In genomic region chr14:77882098-77882497, GRCh38 we compare ENCODE assay signal across 11 cellular contexts.
DNase-seq lines count a peak whose midpoint lies in the region; ATAC-seq and TF ChIP-seq lines count a peak whose summit lies in the region.
"Had no signal": no experiment of that assay in that cellular context is flagged by ENCODE, and none has a peak within 500 bp of the region (broad histone marks: within the 10 kb centered on the region; RNA-seq: fewer than 3 reads in every experiment).

No MANE protein-coding gene starts in this region.

- ATAC-seq in GM21619 (IDR thresholded peaks at IDR 0.05; ENCODE audit: unreplicated experiment): no peak
- no peak for ATAC-seq in activated CD8-positive, alpha-beta memory T cell treated with anti-CD3 and anti-CD28 coated beads, Interleukin-2, amount 10 ng/mL, durations not matched to agents 7 days and 5 days
- ATAC-seq: upper lobe of right lung had no signal

- in situ Hi-C loops in GM13976 (cut with MboI; ENCODE audit: low sequenced_read_pairs, unreplicated experiment): no loop called here

- no peaks in the 10 kb centered on the region for H3K36me3 Mint-ChIP-seq in activated CD8-positive, alpha-beta memory T cell treated with anti-CD3 and anti-CD28 coated beads, Interleukin-2, amount 10 ng/mL, durations not matched to agents 7 days and 5 days

- CTCF ChIA-PET in activated CD8-positive, alpha-beta memory T cell treated with anti-CD3 and anti-CD28 coated beads, Interleukin-2, amount 10 ng/mL, durations not matched to agents 7 days and 5 days (lab: Charles Lee): no interaction called here

- peak; percentile 33 for DNase-seq in H4 (ENCODE audit: low spot score)
- peak; percentile 76 for DNase-seq in NCI-H2227 treated with DMSO at 0.1 percent for 48 hours (lab: John Stamatoyannopoulos, UW)
- peak; percentile 34 for DNase-seq in fibroblast of gingiva (ENCODE audit: low read depth)
- DNase-seq in renal cortical epithelial cell (ENCODE audit: low read depth): peak; percentile 48
- DNase-seq in effector CD8-positive, alpha-beta T cell (lab: John Stamatoyannopoulos, UW): no peak
- no peak for DNase-seq in activated CD8-positive, alpha-beta memory T cell treated with anti-CD3 and anti-CD28 coated beads, Interleukin-2, amount 10 ng/mL, durations not matched to agents 7 days and 5 days
- no peak for DNase-seq in GM13976 (ENCODE audit: low spot score)
- DNase-seq: activated naive CD8-positive, alpha-beta T cell treated with anti-CD3 and anti-CD28 coated beads, Interleukin-2, amount 10 ng/mL, durations not matched to agents 7 days and 5 days; T-helper 2 cell; upper lobe of right lung had no signal

- no peaks in the 10 kb centered on the region for H3K9me3 Mint-ChIP-seq in activated CD8-positive, alpha-beta memory T cell treated with anti-CD3 and anti-CD28 coated beads, Interleukin-2, amount 10 ng/mL, durations not matched to agents 7 days and 5 days (ENCODE audit: low read depth)
- H3K9me3 Mint-ChIP-seq: activated naive CD8-positive, alpha-beta T cell treated with anti-CD3 and anti-CD28 coated beads, Interleukin-2, amount 10 ng/mL, durations not matched to agents 7 days and 5 days had no signal

- no peak for TF ChIP-seq CTCF in GM13976 (IDR thresholded peaks at IDR 0.05; ENCODE audit: borderline replicate concordance, control extremely low read depth, extremely low read depth, insufficient read depth, missing control alignments)

- no peaks in the 10 kb centered on the region for H3K27me3 Mint-ChIP-seq in activated CD8-positive, alpha-beta memory T cell treated with anti-CD3 and anti-CD28 coated beads, Interleukin-2, amount 10 ng/mL, durations not matched to agents 7 days and 5 days
- H3K27me3 Mint-ChIP-seq: activated naive CD8-positive, alpha-beta T cell treated with anti-CD3 and anti-CD28 coated beads, Interleukin-2, amount 10 ng/mL, durations not matched to agents 7 days and 5 days had no signal

- no peaks in the 10 kb centered on the region for H3K4me1 Mint-ChIP-seq in activated CD8-positive, alpha-beta memory T cell treated with anti-CD3 and anti-CD28 coated beads, Interleukin-2, amount 10 ng/mL, durations not matched to agents 7 days and 5 days
- H3K4me1 Mint-ChIP-seq: activated naive CD8-positive, alpha-beta T cell treated with anti-CD3 and anti-CD28 coated beads, Interleukin-2, amount 10 ng/mL, durations not matched to agents 7 days and 5 days had no signal

- no peak overlapping the region for H3K27ac Mint-ChIP-seq in activated CD8-positive, alpha-beta memory T cell treated with anti-CD3 and anti-CD28 coated beads, Interleukin-2, amount 10 ng/mL, durations not matched to agents 7 days and 5 days
- H3K27ac Mint-ChIP-seq: activated naive CD8-positive, alpha-beta T cell treated with anti-CD3 and anti-CD28 coated beads, Interleukin-2, amount 10 ng/mL, durations not matched to agents 7 days and 5 days had no signal

- H3K4me3 Mint-ChIP-seq in activated CD8-positive, alpha-beta memory T cell treated with anti-CD3 and anti-CD28 coated beads, Interleukin-2, amount 10 ng/mL, durations not matched to agents 7 days and 5 days: no peak overlapping the region
- H3K4me3 Mint-ChIP-seq: activated naive CD8-positive, alpha-beta T cell treated with anti-CD3 and anti-CD28 coated beads, Interleukin-2, amount 10 ng/mL, durations not matched to agents 7 days and 5 days had no signal

Comparison
In these comparisons a context has a peak if more than half of its experiments do, and no peak if none do; other contexts are left out.
1. DNase-seq: peak in H4 (single experiment), NCI-H2227 treated with DMSO at 0.1 percent for 48 hours (single experiment), fibroblast of gingiva (single experiment) and renal cortical epithelial cell (single experiment); none in effector CD8-positive, alpha-beta T cell (single experiment), activated CD8-positive, alpha-beta memory T cell treated with anti-CD3 and anti-CD28 coated beads, Interleukin-2, amount 10 ng/mL, durations not matched to agents 7 days and 5 days (single experiment) and GM13976 (single experiment).